8 cellular contexts compared by ENCODE assay signal in genomic region chr4:110620352-110621327, GRCh38. TPM values are rescaled to one million over a fixed set of nuclear protein-coding genes. Genes with fewer than 3 reads are reported as not detected.
DNase-seq lines count a peak whose midpoint lies in the region; ATAC-seq and TF ChIP-seq lines count a peak whose summit lies in the region.

No MANE protein-coding gene starts in this region.

- no peak for TF ChIP-seq EP300 in neural cell (conservative IDR thresholded peaks at IDR 0.05; ENCODE audit: poor library complexity, severe bottlenecking)

- H3K9me3 ChIP-seq in MG63 = no peaks in the 10 kb centered on the region
- H3K9me3 ChIP-seq in neural cell (ENCODE audit: low read length) = peaks cover 3% of the 10 kb centered on the region

- H3K4me3 ChIP-seq in MG63 (peak overlapping the region; percentile 61), neural cell (ENCODE audit: low read length) (no peak overlapping the region)

- peaks cover 13% of the 10 kb centered on the region for H3K36me3 Mint-ChIP-seq in endothelial cell (ENCODE audit: low read depth, unreplicated experiment)
- H3K36me3 Mint-ChIP-seq in activated T-helper 2 cell treated with anti-CD3 and anti-CD28 coated beads, Interferon-gamma antibody, Interleukin-2, Interleukin-4, amounts not matched to agents 10 μg/mL and 5 μg/mL and 100 μg/mL, durations not matched to agents 14 hours and 24 hours and 36 hours (ENCODE audit: low read depth) = peaks cover 3% of the 10 kb centered on the region

- no peak overlapping the region for H3K27ac ChIP-seq in neural cell (ENCODE audit: low read length)

- H3K27me3 Mint-ChIP-seq in endothelial cell (ENCODE audit: unreplicated experiment) = peaks cover 48% of the 10 kb centered on the region
- H3K27me3 Mint-ChIP-seq in activated T-helper 2 cell treated with anti-CD3 and anti-CD28 coated beads, Interferon-gamma antibody, Interleukin-2, Interleukin-4, amounts not matched to agents 10 μg/mL and 5 μg/mL and 100 μg/mL, durations not matched to agents 14 hours and 24 hours and 36 hours (ENCODE audit: low read depth) = peaks cover 95% of the 10 kb centered on the region

- H2AFZ ChIP-seq in neural cell (ENCODE audit: low read depth, low read length) = no peak overlapping the region

- no peaks in the 10 kb centered on the region for H3F3A ChIP-seq in neural cell (ENCODE audit: insufficient read depth, low read length, poor library complexity, severe bottlenecking)

- in situ Hi-C loops in G401 (cut with HindIII; ENCODE audit: low sequenced_read_pairs) = no loop called here

- H3K27me3 ChIP-seq in MG63 (no peaks in the 10 kb centered on the region), neural cell (ENCODE audit: insufficient read depth, low read depth, low read length) (peaks cover 100% of the 10 kb centered on the region)

- no peaks in the 10 kb centered on the region for H3K9me3 Mint-ChIP-seq in endothelial cell (ENCODE audit: unreplicated experiment)
- no peaks in the 10 kb centered on the region for H3K9me3 Mint-ChIP-seq in activated T-helper 2 cell treated with anti-CD3 and anti-CD28 coated beads, Interferon-gamma antibody, Interleukin-2, Interleukin-4, amounts not matched to agents 10 μg/mL and 5 μg/mL and 100 μg/mL, durations not matched to agents 14 hours and 24 hours and 36 hours

- H3K27ac Mint-ChIP-seq in endothelial cell (ENCODE audit: unreplicated experiment) = peak overlapping the region; percentile 95
- no peak overlapping the region for H3K27ac Mint-ChIP-seq in activated T-helper 2 cell treated with anti-CD3 and anti-CD28 coated beads, Interferon-gamma antibody, Interleukin-2, Interleukin-4, amounts not matched to agents 10 μg/mL and 5 μg/mL and 100 μg/mL, durations not matched to agents 14 hours and 24 hours and 36 hours

- peaks cover 49% of the 10 kb centered on the region for H3K4me1 Mint-ChIP-seq in endothelial cell (ENCODE audit: unreplicated experiment)
- H3K4me1 Mint-ChIP-seq in activated T-helper 2 cell treated with anti-CD3 and anti-CD28 coated beads, Interferon-gamma antibody, Interleukin-2, Interleukin-4, amounts not matched to agents 10 μg/mL and 5 μg/mL and 100 μg/mL, durations not matched to agents 14 hours and 24 hours and 36 hours (ENCODE audit: low read depth) = peaks cover 8% of the 10 kb centered on the region

- H4K20me1 ChIP-seq in neural cell (ENCODE audit: insufficient read depth) = no peaks in the 10 kb centered on the region

- no peaks in the 10 kb centered on the region for H3K79me2 ChIP-seq in neural cell (replicated peaks; ENCODE audit: insufficient read depth, low read length)

- H3K36me3 ChIP-seq in MG63 = no peaks in the 10 kb centered on the region
- H3K36me3 ChIP-seq in neural cell (ENCODE audit: insufficient read depth, low read length) = no peaks in the 10 kb centered on the region

- TF ChIP-seq CTCF in endothelial cell (IDR thresholded peaks at IDR 0.05; ENCODE audit: unreplicated experiment) (no peak), neural cell (IDR thresholded peaks at IDR 0.05; ENCODE audit: poor library complexity, severe bottlenecking) (no peak)

- peak overlapping the region; percentile 90 for H3K4me3 Mint-ChIP-seq in endothelial cell (ENCODE audit: unreplicated experiment)
- no peak overlapping the region for H3K4me3 Mint-ChIP-seq in activated T-helper 2 cell treated with anti-CD3 and anti-CD28 coated beads, Interferon-gamma antibody, Interleukin-2, Interleukin-4, amounts not matched to agents 10 μg/mL and 5 μg/mL and 100 μg/mL, durations not matched to agents 14 hours and 24 hours and 36 hours (ENCODE audit: low read depth)

- no peak overlapping the region for H3K9ac ChIP-seq in neural cell (ENCODE audit: low read length)

- peak; percentile 53 for DNase-seq in MG63
- DNase-seq in endothelial cell (ENCODE audit: low spot score) = peak; percentile 77
- no peak for DNase-seq in G401 (ENCODE audit: low spot score)
- DNase-seq in NCI-H1048 (lab: John Stamatoyannopoulos, UW) = no peak
- DNase-seq in NCI-H1092 treated with DMSO at 0.1 percent for 48 hours (lab: John Stamatoyannopoulos, UW) = no peak
- no peak for DNase-seq in activated T-helper 2 cell treated with anti-CD3 and anti-CD28 coated beads, Interferon-gamma antibody, Interleukin-2, Interleukin-4, amounts not matched to agents 10 μg/mL and 5 μg/mL and 100 μg/mL, durations not matched to agents 14 hours and 24 hours and 36 hours (ENCODE audit: low spot score)

- ATAC-seq in GM18511 (IDR thresholded peaks at IDR 0.05; ENCODE audit: unreplicated experiment) = peak; percentile 49

- H3K4me2 ChIP-seq in neural cell (ENCODE audit: low read length) = no peak overlapping the region

- intact Hi-C loops in activated T-helper 2 cell treated with anti-CD3 and anti-CD28 coated beads, Interferon-gamma antibody, Interleukin-2, Interleukin-4, amounts not matched to agents 10 μg/mL and 5 μg/mL and 100 μg/mL, durations not matched to agents 14 hours and 24 hours and 36 hours (cut with micrococcal nuclease) = loop anchor here (2.0 kb wide), 1 partner anchor 1890 kb away; no protein-coding TSS in a partner anchor

- H3K9me2 ChIP-seq in neural cell (ENCODE audit: insufficient read depth, low read length) = no peaks in the 10 kb centered on the region

- no peak for TF ChIP-seq RAD21 in neural cell (conservative IDR thresholded peaks at IDR 0.05)

TF ChIP-seq in neural cell, 6 proteins besides CTCF, POLR2A, EP300 and RAD21:
- TF ChIP-seq MXI1 (conservative IDR thresholded peaks at IDR 0.05; ENCODE audit: poor library complexity, severe bottlenecking) = no peak
- peak; percentile 15 for TF ChIP-seq POLR2AphosphoS5 (IDR thresholded peaks at IDR 0.05)

RNA-seq across cellular contexts. Expression of gene PITX2, which starts 2.2 kb away (rescaled TPM):
- 4.5 and 6.7 TPM in 2 replicates for total RNA-seq in MG63 (2014; rRNA removed; shearing (Covaris generic); ENCODE audit: low replicate concordance)
- 11.9 TPM for total RNA-seq in endothelial cell (ENCODE audit: unreplicated experiment)
- not detected in 2 replicates for polyA plus RNA-seq in neural cell
- not detected in 2 replicates for polyA minus RNA-seq in neural cell
- total RNA-seq in G401 (2014; rRNA removed; shearing (Covaris generic)) = not detected in 2 replicates
- not detected in 2 replicates for total RNA-seq in activated T-helper 2 cell treated with anti-CD3 and anti-CD28 coated beads, Interferon-gamma antibody, Interleukin-2, Interleukin-4, amounts not matched to agents 10 μg/mL and 5 μg/mL and 100 μg/mL, durations not matched to agents 14 hours and 24 hours and 36 hours

Comparison
In these comparisons a context has a peak if more than half of its experiments do, and no peak if none do; other contexts are left out.
1. DNase-seq: peak in MG63 (single experiment) and endothelial cell (single experiment); none in G401 (single experiment), NCI-H1048 (single experiment), NCI-H1092 treated with DMSO at 0.1 percent for 48 hours (single experiment) and activated T-helper 2 cell treated with anti-CD3 and anti-CD28 coated beads, Interferon-gamma antibody, Interleukin-2, Interleukin-4, amounts not matched to agents 10 μg/mL and 5 μg/mL and 100 μg/mL, durations not matched to agents 14 hours and 24 hours and 36 hours (single experiment).